In genomic region chr6:138250513-138251247, GRCh38 we compare ENCODE assay signal across 12 cellular contexts. TPM values are rescaled to one million over a fixed set of nuclear protein-coding genes. Genes with fewer than 3 reads are reported as not detected.
A peak's percentile ranks its signal among the peaks of the same experiment; 100 is the strongest.
DNase-seq lines count a peak whose midpoint lies in the region; ATAC-seq, FAIRE-seq and TF ChIP-seq lines count a peak whose summit lies in the region.
"Had no signal": no experiment of that assay in that cellular context is flagged by ENCODE, and none has a peak within 500 bp of the region (broad histone marks: within the 10 kb centered on the region; RNA-seq: fewer than 3 reads in every experiment).

No MANE protein-coding gene starts in this region.

- FAIRE-seq in HTR-8/SVneo (lab: Jason Lieb, UNC) (no peak), bronchial epithelial cell (lab: Jason Lieb, UNC) (peak; percentile 86), islet of Langerhans (lab: Jason Lieb, UNC) (peak; percentile 100)

- 34 to 42% methylated on average over 16 of the region's 16 CpGs for WGBS in thyroid gland, 2 donors

- intact Hi-C loops in thyroid gland (cut with DNase I): no loop called here

- no peak for TF ChIP-seq POLR2A in thyroid gland (IDR thresholded peaks at IDR 0.05)

- H3K36me3 ChIP-seq in bronchial epithelial cell (ENCODE audit: control insufficient read depth, insufficient read depth, low read length): no peaks in the 10 kb centered on the region
- H3K36me3 ChIP-seq in thyroid gland: no peaks in the 10 kb centered on the region
- H3K36me3 ChIP-seq: cardiac muscle cell had no signal

- H3K4me3 ChIP-seq in bronchial epithelial cell (ENCODE audit: low read depth, low read length) (no peak overlapping the region), thyroid gland (replicated peaks in 1 of 3) (no peak overlapping the region)
- H3K4me3 ChIP-seq: cardiac muscle cell had no signal

- no peaks in the 10 kb centered on the region for H3K9me3 ChIP-seq in thyroid gland

- ATAC-seq in GM21619 (IDR thresholded peaks at IDR 0.05; ENCODE audit: unreplicated experiment) (no peak), GM18867 (IDR thresholded peaks at IDR 0.05; ENCODE audit: unreplicated experiment) (no peak), GM21786 (IDR thresholded peaks at IDR 0.05; ENCODE audit: unreplicated experiment) (no peak)
- ATAC-seq: left lobe of liver had no signal

- H3K27ac ChIP-seq in thyroid gland: no peak overlapping the region
- H3K27ac ChIP-seq: cardiac muscle cell had no signal

- peak; percentile 10 for DNase-seq in HTR-8/SVneo (ENCODE audit: insufficient read length, low spot score)
- DNase-seq in bronchial epithelial cell (ENCODE audit: low read depth): peak; percentile 95
- peak; percentile 61 to 62 for DNase-seq in thyroid gland
- no peak for DNase-seq in GM20000 (ENCODE audit: low spot score)
- DNase-seq: activated CD4-positive, alpha-beta T cell treated with anti-CD3 and anti-CD28 coated beads for 48 hours; stimulated activated CD4-positive, alpha-beta T cell treated with anti-CD3 and anti-CD28 coated beads, Interleukin-2, amount 100 ng/mL, for 48 hours had no signal

- no peak for TF ChIP-seq CTCF in bronchial epithelial cell (IDR thresholded peaks at IDR 0.05; ENCODE audit: insufficient read depth, low read length, severe bottlenecking)
- no peak for TF ChIP-seq CTCF in thyroid gland (IDR thresholded peaks at IDR 0.05)
- no peak for TF ChIP-seq CTCF in GM20000 (IDR thresholded peaks at IDR 0.05; ENCODE audit: extremely low read depth, missing control alignments)

- no peaks in the 10 kb centered on the region for H3K4me1 ChIP-seq in thyroid gland

- H3K27me3 ChIP-seq in bronchial epithelial cell (ENCODE audit: control insufficient read depth, insufficient read depth, low read length) (no peaks in the 10 kb centered on the region), thyroid gland (no peaks in the 10 kb centered on the region)

RNA-seq across cellular contexts. Expression of gene PBOV1, which starts 32.4 kb away (rescaled TPM):
- total RNA-seq in bronchial epithelial cell: not detected in 2 replicates
- total RNA-seq in thyroid gland: not detected
- total RNA-seq: cardiac muscle cell, left lobe of liver had no signal
